Comparison of ENCODE assay signal across 1 cellular context in genomic region chr17:82236142-82236971, GRCh38.
TF ChIP-seq lines count a peak whose summit lies in the region.

No MANE protein-coding gene starts in this region.

TF ChIP-seq in K562, 482 proteins besides CTCF, POLR2A, EP300 and RAD21 (continued from another document and continues in another):
- TF ChIP-seq RERE (CRISPR knock-in tag; IDR thresholded peaks at IDR 0.05; ENCODE audit: borderline replicate concordance), result 0 out of 2 replicates have a peak, but pooled peaks have one; percentile 26
- TF ChIP-seq SAFB (IDR thresholded peaks at IDR 0.05; ENCODE audit: borderline replicate concordance, low read depth, low read length), result peak; percentile 28; the same call in 1 of the 2 replicates
- TF ChIP-seq MLLT1 (IDR thresholded peaks at IDR 0.05), result 0 out of 4 replicates have a peak, but pooled peaks of 1 of the 2 experiments have one; percentile 45
- TF ChIP-seq BCOR (IDR thresholded peaks at IDR 0.05), result 0 out of 2 replicates have a peak, but pooled peaks have one; percentile 34
- TF ChIP-seq MTA2 (IDR thresholded peaks at IDR 0.05; ENCODE audit: low read depth), result 0 out of 2 replicates have a peak, but pooled peaks have one; percentile 11
- TF ChIP-seq RB1 (IDR thresholded peaks at IDR 0.05; ENCODE audit: low read depth), result peak; percentile 61; the same call in 1 of the 2 replicates
- no peak for TF ChIP-seq ZNF197 (CRISPR knock-in tag; IDR thresholded peaks at IDR 0.05; ENCODE audit: low read depth)
- TF ChIP-seq CREB1 (IDR thresholded peaks at IDR 0.05), result 0 out of 2 replicates have a peak, but pooled peaks have one; percentile 24
- TF ChIP-seq CREB1 (CRISPR knock-in tag; IDR thresholded peaks at IDR 0.05), result peak; percentile 64; the same call in 1 of the 2 replicates
- TF ChIP-seq YY1 (IDR thresholded peaks at IDR 0.05; ENCODE audit: borderline replicate concordance in 1 of 3, control insufficient read depth in 1 of 3, extremely low read depth in 1 of 3, insufficient read depth in 3 of 3, insufficient read length in 1 of 3, insufficient replicate concordance in 2 of 3, low read depth in 1 of 3, low read length in 2 of 3), result peak in 1 of 3 experiments; percentile 15
- TF ChIP-seq PHF21A (IDR thresholded peaks at IDR 0.05; ENCODE audit: borderline replicate concordance, low read depth), result peak; percentile 36; the same call in 1 of the 2 replicates
- no peak for TF ChIP-seq MXD1 (CRISPR knock-in tag; IDR thresholded peaks at IDR 0.05; ENCODE audit: borderline replicate concordance, poor library complexity, severe bottlenecking)
- TF ChIP-seq ARNT (IDR thresholded peaks at IDR 0.05), result no peak
- TF ChIP-seq NEUROD1 (IDR thresholded peaks at IDR 0.05; ENCODE audit: borderline replicate concordance, low read depth, low read length, partially characterized antibody), result no peak
- TF ChIP-seq ZNF740 (CRISPR knock-in tag; IDR thresholded peaks at IDR 0.05), result peak; percentile 68
- TF ChIP-seq ZNF740 (tag; IDR thresholded peaks at IDR 0.05), result no peak
- TF ChIP-seq ZBTB9 (CRISPR knock-in tag; IDR thresholded peaks at IDR 0.05), result peak; percentile 73
- TF ChIP-seq HDAC1 (IDR thresholded peaks at IDR 0.05), result peak in 1 of 2 experiments; percentile 41; a peak in 2 of 4 replicates
- peak; percentile 99 for TF ChIP-seq HNRNPL (IDR thresholded peaks at IDR 0.05; ENCODE audit: low read depth, low read length)
- TF ChIP-seq E2F6 (IDR thresholded peaks at IDR 0.05; ENCODE audit: borderline replicate concordance in 1 of 2, extremely low read depth in 1 of 2, insufficient read depth in 1 of 2, insufficient read length in 1 of 2, low read depth in 1 of 2, low read length in 1 of 2, poor library complexity in 1 of 2, severe bottlenecking in 1 of 2), result peak in 1 of 2 experiments; percentile 76
- no peak for TF ChIP-seq ZZZ3 (IDR thresholded peaks at IDR 0.05)
- TF ChIP-seq ZNF764 (CRISPR knock-in tag; IDR thresholded peaks at IDR 0.05; ENCODE audit: low read depth), result no peak
- TF ChIP-seq TFAP4 (CRISPR knock-in tag; IDR thresholded peaks at IDR 0.05; ENCODE audit: borderline replicate concordance), result peak; percentile 45; the same call in 1 of the 2 replicates
- TF ChIP-seq KAT7 (CRISPR knock-in tag; IDR thresholded peaks at IDR 0.05; ENCODE audit: borderline replicate concordance), result peak; percentile 97
- peak; percentile 88 for TF ChIP-seq ZBTB33 (CRISPR knock-in tag; IDR thresholded peaks at IDR 0.05)
- no peak for TF ChIP-seq MED1 (CRISPR knock-in tag; IDR thresholded peaks at IDR 0.05; ENCODE audit: borderline replicate concordance)
- no peak for TF ChIP-seq NCOA4 (IDR thresholded peaks at IDR 0.05; ENCODE audit: partially characterized antibody)
- TF ChIP-seq GTF2B (IDR thresholded peaks at IDR 0.05; ENCODE audit: extremely low read depth, insufficient read length), result no peak
- no peak for TF ChIP-seq ELF1 (tag; IDR thresholded peaks at IDR 0.05)
- no peak for TF ChIP-seq EWSR1 (IDR thresholded peaks at IDR 0.05; ENCODE audit: borderline replicate concordance, low read depth, partially characterized antibody)
- no peak for TF ChIP-seq ELK3 (CRISPR knock-in tag; IDR thresholded peaks at IDR 0.05)
- TF ChIP-seq TRIM24 (IDR thresholded peaks at IDR 0.05), result no peak
- TF ChIP-seq ZNF146 (CRISPR knock-in tag; IDR thresholded peaks at IDR 0.05; ENCODE audit: unreplicated experiment), result no peak
- TF ChIP-seq CUX1 (CRISPR knock-in tag; IDR thresholded peaks at IDR 0.05), result no peak
- TF ChIP-seq SLC30A9 (CRISPR knock-in tag; IDR thresholded peaks at IDR 0.05), result no peak
